ENCODE assay signal across 10 cellular contexts in the genomic region with DNA sequence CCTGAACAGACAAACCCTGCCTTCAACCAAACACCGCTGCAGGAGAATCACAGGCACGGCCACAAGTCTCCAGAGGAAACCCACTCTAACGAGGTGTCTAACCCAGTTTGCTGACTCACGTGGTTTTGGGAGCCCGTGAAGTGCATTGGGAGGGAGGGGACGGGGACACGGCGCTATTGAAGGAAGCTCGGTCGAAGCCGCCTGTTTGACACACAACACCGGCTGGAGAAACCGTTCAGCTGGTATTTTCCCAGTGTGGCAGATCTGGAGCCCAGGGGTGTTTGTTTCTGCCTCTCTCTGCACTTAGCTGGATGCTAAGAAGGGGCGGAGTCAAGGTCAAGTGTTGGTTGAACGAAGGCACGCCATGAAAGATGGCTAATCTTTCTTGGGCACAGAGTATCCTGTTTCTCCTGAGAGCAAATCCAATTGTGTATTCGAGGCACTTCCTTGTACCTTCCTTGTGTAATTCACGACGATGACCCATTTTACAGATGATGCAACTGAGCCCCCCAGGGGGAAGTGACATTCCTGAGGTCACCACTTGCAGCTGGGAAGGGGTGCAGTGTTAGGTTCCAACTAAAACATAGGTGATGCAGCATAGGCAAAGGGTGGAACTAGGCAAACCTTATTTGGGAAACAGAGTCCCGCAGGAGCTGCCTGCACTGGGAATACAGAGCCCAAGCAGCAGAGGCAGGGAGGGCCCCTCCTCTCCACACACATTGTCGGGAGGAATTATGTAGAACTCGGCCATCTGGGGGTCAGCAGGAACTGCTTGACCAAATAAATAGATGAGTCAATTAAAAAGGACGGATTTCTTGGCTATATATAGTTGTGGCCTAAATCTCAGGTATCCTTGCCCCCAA. TPM values are rescaled to one million over a fixed set of nuclear protein-coding genes. Genes with fewer than 3 reads are reported as not detected.
DNase-seq lines count a peak whose midpoint lies in the region; ATAC-seq and TF ChIP-seq lines count a peak whose summit lies in the region.
"Had no signal": no experiment of that assay in that cellular context is flagged by ENCODE, and none has a peak within 500 bp of the region (broad histone marks: within the 10 kb centered on the region; RNA-seq: fewer than 3 reads in every experiment).

No MANE protein-coding gene starts in this region.

- no peak overlapping the region for H3K27ac ChIP-seq in fibroblast of lung (ENCODE audit: insufficient read depth, low read length)
- H3K27ac ChIP-seq: brain microvascular endothelial cell had no signal

- H3K9me3 ChIP-seq in fibroblast of lung (ENCODE audit: control insufficient read depth, insufficient read depth, low read depth, low read length): no peaks in the 10 kb centered on the region

- no peak overlapping the region for H2AFZ ChIP-seq in fibroblast of lung (ENCODE audit: low read length)

- TF ChIP-seq CTCF in fibroblast of lung (conservative IDR thresholded peaks at IDR 0.05 in 1 of 2, IDR thresholded peaks at IDR 0.05 in 1 of 2; ENCODE audit: low read depth in 1 of 2, low read length in 2 of 2) (no peak), glutamatergic neuron (IDR thresholded peaks at IDR 0.05; ENCODE audit: partially characterized antibody, unreplicated experiment) (no peak)

- no peak overlapping the region for H3K4me3 ChIP-seq in fibroblast of lung (replicated peaks in 1 of 4; ENCODE audit: control extremely low read depth in 1 of 4, insufficient read depth in 1 of 4, low read depth in 3 of 4, low read length in 4 of 4)

- peaks cover 11% of the 10 kb centered on the region for H3K27me3 Mint-ChIP-seq in glutamatergic neuron (ENCODE audit: unreplicated experiment)

- H3K36me3 Mint-ChIP-seq in glutamatergic neuron (ENCODE audit: unreplicated experiment): no peaks in the 10 kb centered on the region

- no peaks in the 10 kb centered on the region for H3K36me3 ChIP-seq in fibroblast of lung (ENCODE audit: control insufficient read depth, insufficient read depth, low read length)
- H3K36me3 ChIP-seq: brain microvascular endothelial cell had no signal

- H3K9me3 Mint-ChIP-seq in glutamatergic neuron (ENCODE audit: unreplicated experiment): peaks cover 1% of the 10 kb centered on the region

- ATAC-seq in GM18870 (IDR thresholded peaks at IDR 0.05; ENCODE audit: unreplicated experiment): no peak

- no peaks in the 10 kb centered on the region for H3K4me1 ChIP-seq in fibroblast of lung (ENCODE audit: control insufficient read depth, extremely low read depth, insufficient read depth, low read length)

- H3K4me2 ChIP-seq in fibroblast of lung (ENCODE audit: extremely low read depth, insufficient read depth, low read length): no peak overlapping the region

- DNase-seq in stimulated activated naive CD4-positive, alpha-beta T cell treated with Interleukin-2 at 50 U/mL for 16 hours (lab: John Stamatoyannopoulos, UW): peak; percentile 20
- no peak for DNase-seq in stimulated activated naive CD4-positive, alpha-beta T cell (lab: John Stamatoyannopoulos, UW)
- DNase-seq in UCSD-AML1 (lab: John Stamatoyannopoulos, UW; ENCODE audit: unreplicated experiment) (peak; percentile 56), fibroblast of lung (ENCODE audit: low read depth in 2 of 2) (peak; percentile 45 to 60), D341Med (ENCODE audit: low spot score) (no peak), glutamatergic neuron (no peak), LoVo (ENCODE audit: low spot score) (no peak)
- DNase-seq: brain microvascular endothelial cell, DMS53 had no signal

- no peak overlapping the region for H3K4me3 Mint-ChIP-seq in glutamatergic neuron (ENCODE audit: unreplicated experiment)

- no peaks in the 10 kb centered on the region for H3K79me2 ChIP-seq in fibroblast of lung (ENCODE audit: control insufficient read depth, insufficient read depth, low read length)

- H3K9ac ChIP-seq in fibroblast of lung (ENCODE audit: insufficient read depth, low read length): no peak overlapping the region

- H3K27ac Mint-ChIP-seq in glutamatergic neuron (ENCODE audit: unreplicated experiment): no peak overlapping the region

- H3K27me3 ChIP-seq in fibroblast of lung (ENCODE audit: control insufficient read depth, insufficient read depth, low read length): no peaks in the 10 kb centered on the region
- H3K27me3 ChIP-seq: brain microvascular endothelial cell had no signal

- H4K20me1 ChIP-seq in fibroblast of lung (ENCODE audit: control insufficient read depth, extremely low read depth, insufficient read depth, low read length): no peaks in the 10 kb centered on the region

- H3K4me1 Mint-ChIP-seq in glutamatergic neuron (ENCODE audit: low read depth, unreplicated experiment): peaks cover 14% of the 10 kb centered on the region

RNA-seq across cellular contexts. Expression of a gene that starts 22.5 kb away (rescaled TPM):
- total RNA-seq in fibroblast of lung (8.5 and 8.9 TPM in 2 replicates), glutamatergic neuron (ENCODE audit: unreplicated experiment) (21.9 TPM)
- polyA plus RNA-seq in fibroblast of lung: 10.9 and 24.0 TPM in 2 replicates
- 6.6 and 17.4 TPM in 2 replicates for polyA plus RNA-seq in fibroblast of lung (2012)
- polyA minus RNA-seq in fibroblast of lung (ENCODE audit: low replicate concordance): 40.8 and 82.2 TPM in 2 replicates

Comparison
In these comparisons a context has a peak if more than half of its experiments do, and no peak if none do; other contexts are left out.
1. DNase-seq: peak in stimulated activated naive CD4-positive, alpha-beta T cell treated with Interleukin-2 at 50 U/mL for 16 hours (single experiment), UCSD-AML1 (single experiment) and fibroblast of lung (2 of 2); none in stimulated activated naive CD4-positive, alpha-beta T cell (0 of 6), D341Med (single experiment), glutamatergic neuron (single experiment) and LoVo (single experiment).